Comparison of ENCODE assay signal across 13 cellular contexts in the genomic region with DNA sequence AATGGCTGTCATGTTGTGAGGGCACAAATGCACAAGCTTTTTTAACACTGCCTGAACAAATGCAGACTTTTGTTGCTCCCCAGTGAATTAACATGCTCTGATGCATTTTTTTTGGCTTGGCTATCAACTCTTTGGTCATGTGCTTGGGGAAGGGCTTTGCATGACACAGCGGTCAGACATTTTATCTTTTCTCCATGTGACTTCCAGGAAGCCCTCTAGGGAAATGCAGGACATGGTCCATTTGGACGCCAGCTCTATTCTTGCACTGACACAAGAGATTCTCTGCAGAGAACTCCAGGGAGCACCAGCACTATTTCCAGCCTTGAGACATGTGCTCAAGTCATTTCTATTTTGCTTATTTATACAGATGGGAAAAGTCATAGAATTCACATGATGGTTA. TPM values are rescaled to one million over a fixed set of nuclear protein-coding genes. Genes with fewer than 3 reads are reported as not detected.
DNase-seq lines count a peak whose midpoint lies in the region; TF ChIP-seq lines count a peak whose summit lies in the region.
"Had no signal": no experiment of that assay in that cellular context is flagged by ENCODE, and none has a peak within 500 bp of the region (broad histone marks: within the 10 kb centered on the region; RNA-seq: fewer than 3 reads in every experiment).

No MANE protein-coding gene starts in this region.

- H3K14ac ChIP-seq in mesenchymal stem cell (ENCODE audit: low read length in 2 of 2) = no peak overlapping the region

- H4K91ac ChIP-seq in mesenchymal stem cell (ENCODE audit: low read length) = no peak overlapping the region

- DNase-seq in A172 (ENCODE audit: low spot score) (peak; percentile 53), fibroblast of lung (ENCODE audit: low read depth in 2 of 2) (peak; percentile 26), mesenchymal stem cell (peak; percentile 26), posterior cingulate gyrus (no peak), NCI-H1694 (lab: John Stamatoyannopoulos, UW) (no peak), SIG-M5 (lab: John Stamatoyannopoulos, UW) (no peak)
- DNase-seq in activated CD4-positive, CD25-positive, alpha-beta regulatory T cell treated with anti-CD3 and anti-CD28 coated beads, Interleukin-2, amount 50 U/mL, for 72 hours = no peak
- DNase-seq: activated CD4-positive, CD25-positive, alpha-beta regulatory T cell; activated naive CD8-positive, alpha-beta T cell treated with anti-CD3 and anti-CD28 coated beads, Interleukin-2, amount 10 ng/mL, durations not matched to agents 7 days and 5 days; DMS53; thyroid gland had no signal

- H3K18ac ChIP-seq in mesenchymal stem cell (ENCODE audit: low read depth in 1 of 2, low read length in 2 of 2) = no peak overlapping the region

- TF ChIP-seq CTCF in Loucy (conservative IDR thresholded peaks at IDR 0.05; ENCODE audit: low read length) (no peak), fibroblast of lung (conservative IDR thresholded peaks at IDR 0.05 in 1 of 2, IDR thresholded peaks at IDR 0.05 in 1 of 2; ENCODE audit: low read depth in 1 of 2, low read length in 2 of 2) (no peak)

- H3K9me2 ChIP-seq in Loucy (replicated peaks; ENCODE audit: low read depth, low read length) = no peaks in the 10 kb centered on the region

- no peak overlapping the region for H3K23ac ChIP-seq in mesenchymal stem cell (ENCODE audit: low read length in 2 of 2)

- no peaks in the 10 kb centered on the region for H3K79me1 ChIP-seq in mesenchymal stem cell (replicated peaks; ENCODE audit: low read length, poor library complexity, severe bottlenecking)

- no peak overlapping the region for H3K4me2 ChIP-seq in Loucy (ENCODE audit: low read depth, low read length, poor library complexity, severe bottlenecking)
- no peak overlapping the region for H3K4me2 ChIP-seq in fibroblast of lung (ENCODE audit: extremely low read depth, insufficient read depth, low read length)
- no peak overlapping the region for H3K4me2 ChIP-seq in mesenchymal stem cell (ENCODE audit: low read length, poor library complexity, severe bottlenecking)

- H3F3A ChIP-seq in Loucy (ENCODE audit: low read depth) = no peaks in the 10 kb centered on the region

- 66% methylated on average over 2 of the region's 2 CpGs for WGBS in mesenchymal stem cell

- no peak overlapping the region for H2BK15ac ChIP-seq in mesenchymal stem cell (ENCODE audit: low read depth, poor library complexity, severe bottlenecking)

- peak overlapping the region; percentile 97 for H2AFZ ChIP-seq in Loucy (ENCODE audit: low read length)
- H2AFZ ChIP-seq in fibroblast of lung (ENCODE audit: low read length) = no peak overlapping the region
- H2AFZ ChIP-seq in mesenchymal stem cell (ENCODE audit: low read depth, low read length) = no peak overlapping the region

- H3K36me3 ChIP-seq in Loucy (ENCODE audit: insufficient read depth, low read length) (no peaks in the 10 kb centered on the region), fibroblast of lung (ENCODE audit: control insufficient read depth, insufficient read depth, low read length) (no peaks in the 10 kb centered on the region), mesenchymal stem cell (ENCODE audit: control insufficient read depth in 1 of 2, insufficient read depth in 2 of 2, low read depth in 1 of 2, low read length in 2 of 2) (no peaks in the 10 kb centered on the region)
- H3K36me3 ChIP-seq: neutrophil, thyroid gland had no signal

- no peak overlapping the region for H2BK5ac ChIP-seq in mesenchymal stem cell (ENCODE audit: low read depth, low read length, poor library complexity, severe bottlenecking)

- H3K4me3 ChIP-seq in Loucy (ENCODE audit: low read length, poor library complexity, severe bottlenecking) (no peak overlapping the region), fibroblast of lung (replicated peaks in 1 of 4; ENCODE audit: control extremely low read depth in 1 of 4, insufficient read depth in 1 of 4, low read depth in 3 of 4, low read length in 4 of 4) (no peak overlapping the region), mesenchymal stem cell (ENCODE audit: insufficient read depth in 1 of 2, low read depth in 1 of 2, low read length in 2 of 2) (no peak overlapping the region)
- H3K4me3 ChIP-seq: thyroid gland had no signal

- H3K9me3 ChIP-seq in Loucy (ENCODE audit: insufficient read depth, low read depth, low read length) = no peaks in the 10 kb centered on the region
- H3K9me3 ChIP-seq in fibroblast of lung (ENCODE audit: control insufficient read depth, insufficient read depth, low read depth, low read length) = no peaks in the 10 kb centered on the region
- H3K9me3 ChIP-seq in mesenchymal stem cell (ENCODE audit: control insufficient read depth, low read length) = no peaks in the 10 kb centered on the region
- H3K9me3 ChIP-seq: neutrophil, thyroid gland had no signal

- no peaks in the 10 kb centered on the region for H3K79me2 ChIP-seq in Loucy (ENCODE audit: insufficient read depth, low read length)
- no peaks in the 10 kb centered on the region for H3K79me2 ChIP-seq in fibroblast of lung (ENCODE audit: control insufficient read depth, insufficient read depth, low read length)

- intact Hi-C loops in posterior cingulate gyrus (cut with DNase I) = no loop called here

- no peak overlapping the region for H2BK12ac ChIP-seq in mesenchymal stem cell (ENCODE audit: low read length in 2 of 2)

- H4K8ac ChIP-seq in mesenchymal stem cell (ENCODE audit: low read length) = no peak overlapping the region

- no peak overlapping the region for H3K4ac ChIP-seq in mesenchymal stem cell (ENCODE audit: low read depth in 1 of 2, low read length in 2 of 2)

- no peak overlapping the region for H2AK5ac ChIP-seq in mesenchymal stem cell (ENCODE audit: low read length, severe bottlenecking)

- no peak overlapping the region for H2BK120ac ChIP-seq in mesenchymal stem cell (ENCODE audit: low read depth, low read length)

- H3K27me3 ChIP-seq in Loucy (ENCODE audit: insufficient read depth, low read length, poor library complexity, severe bottlenecking) (no peaks in the 10 kb centered on the region), fibroblast of lung (ENCODE audit: control insufficient read depth, insufficient read depth, low read length) (no peaks in the 10 kb centered on the region), mesenchymal stem cell (ENCODE audit: control insufficient read depth in 1 of 2, insufficient read depth in 1 of 2, low read length in 2 of 2) (no peaks in the 10 kb centered on the region)
- H3K27me3 ChIP-seq: neutrophil, thyroid gland had no signal

- H3K4me1 ChIP-seq in Loucy (ENCODE audit: insufficient read depth, low read length, poor library complexity, severe bottlenecking) (peaks cover 43% of the 10 kb centered on the region), fibroblast of lung (ENCODE audit: control insufficient read depth, extremely low read depth, insufficient read depth, low read length) (peaks cover 2% of the 10 kb centered on the region), mesenchymal stem cell (ENCODE audit: control insufficient read depth, insufficient read depth, low read depth, low read length) (peaks cover 2% of the 10 kb centered on the region)
- H3K4me1 ChIP-seq: thyroid gland had no signal

- H4K20me1 ChIP-seq in Loucy (ENCODE audit: insufficient read depth, low read length, poor library complexity, severe bottlenecking) = no peaks in the 10 kb centered on the region
- H4K20me1 ChIP-seq in fibroblast of lung (ENCODE audit: control insufficient read depth, extremely low read depth, insufficient read depth, low read length) = no peaks in the 10 kb centered on the region

- no peak overlapping the region for H3K9ac ChIP-seq in Loucy (ENCODE audit: low read depth, low read length, poor library complexity, severe bottlenecking)
- H3K9ac ChIP-seq in fibroblast of lung (ENCODE audit: insufficient read depth, low read length) = no peak overlapping the region
- H3K9ac ChIP-seq in mesenchymal stem cell (ENCODE audit: low read length) = peak overlapping the region; percentile 85

- H3K27ac ChIP-seq in fibroblast of lung (ENCODE audit: insufficient read depth, low read length) (no peak overlapping the region), mesenchymal stem cell (ENCODE audit: low read length, poor library complexity, severe bottlenecking) (no peak overlapping the region)
- H3K27ac ChIP-seq: neutrophil, thyroid gland had no signal

RNA-seq across cellular contexts. Expression of a gene that starts 46.2 kb away (rescaled TPM):
- total RNA-seq in A172 (2014; rRNA removed; shearing (Covaris generic)) = 4.3 and 5.3 TPM in 2 replicates
- total RNA-seq in fibroblast of lung = 13.0 and 14.4 TPM in 2 replicates
- 3.3 and 4.3 TPM in 2 replicates for polyA plus RNA-seq in fibroblast of lung
- 2.5 and 2.8 TPM in 2 replicates for polyA plus RNA-seq in fibroblast of lung (2012)
- polyA minus RNA-seq in fibroblast of lung (ENCODE audit: low replicate concordance) = 0.48 and 1.6 TPM in 2 replicates
- polyA plus RNA-seq in mesenchymal stem cell (2013, experiment 1 of 2) = 2.4 TPM
- polyA plus RNA-seq in mesenchymal stem cell (2013, experiment 2 of 2) = 3.2 TPM

RNA-seq across cellular contexts. Expression of a gene that starts 46.2 kb away (rescaled TPM):
- total RNA-seq in A172 (2014; rRNA removed; shearing (Covaris generic)) = 5.0 and 7.2 TPM in 2 replicates
- 6.6 and 8.7 TPM in 2 replicates for total RNA-seq in fibroblast of lung
- 5.8 and 6.3 TPM in 2 replicates for polyA plus RNA-seq in fibroblast of lung
- 3.3 and 3.6 TPM in 2 replicates for polyA plus RNA-seq in fibroblast of lung (2012)
- polyA minus RNA-seq in fibroblast of lung (ENCODE audit: low replicate concordance) = 1.3 and 4.5 TPM in 2 replicates
- polyA plus RNA-seq in mesenchymal stem cell (2013, experiment 1 of 2) = 3.8 TPM
- polyA plus RNA-seq in mesenchymal stem cell (2013, experiment 2 of 2) = 4.2 TPM

Comparison
In these comparisons a context has a peak if more than half of its experiments do, and no peak if none do; other contexts are left out.
1. DNase-seq: peak in A172 (single experiment), fibroblast of lung (2 of 2) and mesenchymal stem cell (single experiment); none in posterior cingulate gyrus (0 of 10), NCI-H1694 (single experiment), SIG-M5 (single experiment) and activated CD4-positive, CD25-positive, alpha-beta regulatory T cell treated with anti-CD3 and anti-CD28 coated beads, Interleukin-2, amount 50 U/mL, for 72 hours (single experiment).